ENCODE assay signal across 28 cellular contexts in genomic region chr17:74916136-74916850, GRCh38. TPM values are rescaled to one million over a fixed set of nuclear protein-coding genes. Genes with fewer than 3 reads are reported as not detected.
"Had no signal": no experiment of that assay in that cellular context is flagged by ENCODE, and none has a peak within 500 bp of the region (broad histone marks: within the 10 kb centered on the region; RNA-seq: fewer than 3 reads in every experiment).

No MANE protein-coding gene starts in this region.

- H3K4me3 Mint-ChIP-seq: effector memory CD8-positive, alpha-beta T cell; immature natural killer cell; memory B cell; mesothelial cell of epicardium; natural killer cell; neural crest cell had no signal

- H3K36me3 ChIP-seq: esophagus squamous epithelium, gastroesophageal sphincter, left ventricle myocardium inferior, lower lobe of right lung, sigmoid colon, stomach, thoracic aorta, transverse colon had no signal

- DNase-seq: effector memory CD8-positive, alpha-beta T cell; esophagus squamous epithelium; foreskin fibroblast; immature natural killer cell; left cardiac atrium; left ventricle myocardium inferior; lower lobe of right lung; natural killer cell; occipital lobe; psoas muscle; sigmoid colon; stimulated activated CD4-positive, alpha-beta T cell treated with anti-CD3 and anti-CD28 coated beads, Interleukin-2, amount 100 ng/mL, for 24 hours; stimulated activated CD4-positive, alpha-beta T cell treated with anti-CD3 and anti-CD28 coated beads, Interleukin-4, amount 100 ng/mL, for 4 hours; stimulated activated naive CD4-positive, alpha-beta T cell; stomach; substantia nigra; transverse colon had no signal

- H3K4me3 ChIP-seq: esophagus squamous epithelium, gastroesophageal sphincter, left ventricle myocardium inferior, lower lobe of right lung, psoas muscle, sigmoid colon, skin epidermis, stomach, thoracic aorta, transverse colon had no signal

- H3K36me3 Mint-ChIP-seq: immature natural killer cell, memory B cell, natural killer cell had no signal

- H3K9ac ChIP-seq: parathyroid adenoma had no signal

- H3K27ac Mint-ChIP-seq: effector memory CD8-positive, alpha-beta T cell; immature natural killer cell; memory B cell; mesothelial cell of epicardium; natural killer cell had no signal

- H3K4me1 Mint-ChIP-seq: immature natural killer cell, natural killer cell, neural crest cell had no signal

- H3K4me1 ChIP-seq: lower lobe of right lung, parathyroid adenoma, psoas muscle, sigmoid colon, stomach, transverse colon had no signal

- H2AFZ ChIP-seq: parathyroid adenoma had no signal

- H3K9me3 Mint-ChIP-seq: effector memory CD8-positive, alpha-beta T cell; immature natural killer cell; memory B cell; natural killer cell; neural crest cell had no signal

- H3K9me3 ChIP-seq: esophagus squamous epithelium, gastroesophageal sphincter, left ventricle myocardium inferior, lower lobe of right lung, psoas muscle, sigmoid colon, stomach, thoracic aorta, transverse colon had no signal

- H3K79me2 ChIP-seq: parathyroid adenoma had no signal

- H3K27ac ChIP-seq: esophagus squamous epithelium, gastroesophageal sphincter, left ventricle myocardium inferior, lower lobe of right lung, parathyroid adenoma, psoas muscle, sigmoid colon, skin epidermis, stomach, thoracic aorta, transverse colon had no signal

RNA-seq across cellular contexts. Expression of gene USH1G, which starts 6.8 kb away (rescaled TPM):
- total RNA-seq: epithelial cell of proximal tubule, gastroesophageal sphincter, left ventricle myocardium inferior, myocyte, natural killer cell, neural crest cell, psoas muscle, sigmoid colon, thoracic aorta had no signal

RNA-seq across cellular contexts. Expression of gene OTOP2, which starts 7.8 kb away (rescaled TPM):
- total RNA-seq: epithelial cell of proximal tubule, gastroesophageal sphincter, left cardiac atrium, left ventricle myocardium inferior, lower lobe of right lung, mesothelial cell of epicardium, mucosa of gallbladder, myocyte, natural killer cell, neural crest cell, occipital lobe, psoas muscle, thoracic aorta, ureter had no signal

RNA-seq across cellular contexts. Expression of gene OTOP3, which starts 19.4 kb away (rescaled TPM):
- total RNA-seq: epithelial cell of proximal tubule, left cardiac atrium, left ventricle myocardium inferior, lower lobe of right lung, mesothelial cell of epicardium, mucosa of gallbladder, myocyte, natural killer cell, neural crest cell, occipital lobe, psoas muscle, sigmoid colon, thoracic aorta, ureter had no signal

RNA-seq across cellular contexts. Expression of gene FADS6, which starts 22.9 kb away (rescaled TPM):
- total RNA-seq: epithelial cell of proximal tubule, left cardiac atrium, left ventricle myocardium inferior, lower lobe of right lung, myocyte, natural killer cell, neural crest cell, psoas muscle, sigmoid colon, thoracic aorta had no signal
